16 cellular contexts compared by ENCODE assay signal in genomic region chr10:24571870-24572450, GRCh38.
DNase-seq lines count a peak whose midpoint lies in the region; ATAC-seq, FAIRE-seq and TF ChIP-seq lines count a peak whose summit lies in the region.
"Had no signal": no experiment of that assay in that cellular context is flagged by ENCODE, and none has a peak within 500 bp of the region (broad histone marks: within the 10 kb centered on the region; RNA-seq: fewer than 3 reads in every experiment).

No MANE protein-coding gene starts in this region.

- no peak overlapping the region for H2BK120ac ChIP-seq in neuronal stem cell (ENCODE audit: low read depth, low read length)

- H3K4ac ChIP-seq in neuronal stem cell (ENCODE audit: low read length) = no peak overlapping the region

- no peak overlapping the region for H3K27ac ChIP-seq in HEK293 (ENCODE audit: extremely low read depth, low read depth, low read length)
- no peak overlapping the region for H3K27ac ChIP-seq in K562 (ENCODE audit: extremely low read depth, low read depth, low read length)
- H3K27ac ChIP-seq in neuronal stem cell (replicated peaks; ENCODE audit: low read length) = no peak overlapping the region
- H3K27ac ChIP-seq: GM23248 had no signal

- H3K4me2 ChIP-seq in K562 (ENCODE audit: insufficient read depth, low read length) = no peak overlapping the region
- H3K4me2 ChIP-seq in neuronal stem cell (ENCODE audit: insufficient read depth, low read length, poor library complexity, severe bottlenecking) = no peak overlapping the region

- H2AFZ ChIP-seq in K562 (ENCODE audit: low read depth, low read length) (peak overlapping the region; percentile 57), neuronal stem cell (ENCODE audit: low read length) (peak overlapping the region; percentile 8)
- H2AFZ ChIP-seq: GM23248 had no signal

- no peak for TF ChIP-seq RAD21 in K562 (CRISPR knock-in tag; conservative IDR thresholded peaks at IDR 0.05 in 1 of 2, IDR thresholded peaks at IDR 0.05 in 1 of 2)

- no peaks in the 10 kb centered on the region for H3K9me3 ChIP-seq in HEK293 (ENCODE audit: control insufficient read depth, insufficient read depth, low read depth, low read length)
- no peaks in the 10 kb centered on the region for H3K9me3 ChIP-seq in K562 (replicated peaks; ENCODE audit: control insufficient read depth, insufficient read depth, low read depth, low read length)
- H3K9me3 ChIP-seq in neuronal stem cell (replicated peaks in 1 of 2; ENCODE audit: control insufficient read depth in 2 of 2, insufficient read depth in 1 of 2, low read depth in 1 of 2, low read length in 2 of 2) = peaks cover 0 to 5% of the 10 kb centered on the region in 2 donors
- H3K9me3 ChIP-seq: HAP-1 had no signal

- H3K36me3 ChIP-seq in HEK293 (ENCODE audit: control insufficient read depth in 2 of 2, insufficient read depth in 1 of 2, low read length in 2 of 2) (no peaks in the 10 kb centered on the region), K562 (ENCODE audit: control insufficient read depth, insufficient read depth, low read length) (no peaks in the 10 kb centered on the region), neuronal stem cell (replicated peaks in 1 of 2; ENCODE audit: control insufficient read depth in 2 of 2, insufficient read depth in 2 of 2, low read length in 2 of 2) (no peaks in the 10 kb centered on the region)
- H3K36me3 ChIP-seq: HAP-1 had no signal

- H4K91ac ChIP-seq in neuronal stem cell (ENCODE audit: low read depth, low read length, poor library complexity) = no peak overlapping the region

- ATAC-seq in K562 (no peak), GM18870 (IDR thresholded peaks at IDR 0.05; ENCODE audit: unreplicated experiment) (no peak)
- ATAC-seq: CD8-positive, alpha-beta T cell; HepG2 had no signal

- TF ChIP-seq EP300 in K562 (IDR thresholded peaks at IDR 0.05; ENCODE audit: low read length) = no peak

- no peak overlapping the region for H3K18ac ChIP-seq in neuronal stem cell (ENCODE audit: low read length)

- no peak overlapping the region for H2BK15ac ChIP-seq in neuronal stem cell (ENCODE audit: low read length)

- H3K9me1 ChIP-seq in K562 (ENCODE audit: control insufficient read depth, insufficient read depth, low read length) = no peaks in the 10 kb centered on the region

- CTCF ChIA-PET in HEK293 (lab: Yijun Ruan, JAX) (interaction anchor here (1.4 to 1.7 kb wide), 2 partner anchors 15 to 45 kb away, joined by 3 to 5 read pairs; no protein-coding TSS in a partner anchor), K562 (lab: Yijun Ruan, JAX; ENCODE audit: low intra/inter-chr PET ratio) (no interaction called here)

- H4K8ac ChIP-seq in neuronal stem cell (ENCODE audit: low read depth, low read length) = no peak overlapping the region

- no peaks in the 10 kb centered on the region for H4K20me1 ChIP-seq in K562 (replicated peaks; ENCODE audit: control insufficient read depth, insufficient read depth, low read length)

- H3K4me3 ChIP-seq in HEK293 (ENCODE audit: low read depth, low read length) (no peak overlapping the region), K562 (no peak overlapping the region), neuronal stem cell (ENCODE audit: low read length in 2 of 2) (no peak overlapping the region)
- H3K4me3 ChIP-seq: GM23248, HAP-1 had no signal

- POLR2A ChIA-PET in HEK293 (lab: Yijun Ruan, JAX) (interaction anchor here (0.5 kb wide), 1 partner anchor 484 kb away, joined by 9 read pairs; no protein-coding TSS in a partner anchor), K562 (lab: Yijun Ruan, JAX) (interaction anchor here (1.0 to 1.2 kb wide), 3 partner anchors 16 to 556 kb away, joined by 3 to 4 read pairs (median 4); no protein-coding TSS in a partner anchor)

- TF ChIP-seq CTCF in HEK293 (tag by site-specific recombination; IDR thresholded peaks at IDR 0.05) = no peak
- no peak for TF ChIP-seq CTCF in K562 (IDR thresholded peaks at IDR 0.05 in 2 of 3, conservative IDR thresholded peaks at IDR 0.05 in 1 of 3; ENCODE audit: insufficient read depth in 2 of 3, low read depth in 1 of 3, low read length in 3 of 3)

- no peak overlapping the region for H2BK12ac ChIP-seq in neuronal stem cell (ENCODE audit: low read length)

- H2BK5ac ChIP-seq in neuronal stem cell (ENCODE audit: low read length) = no peak overlapping the region

- H3K4me1 ChIP-seq in HEK293 (ENCODE audit: control insufficient read depth, insufficient read depth, low read length) = no peaks in the 10 kb centered on the region; the same call in 1 of the 2 replicates
- peaks cover 39 to 54% of the 10 kb centered on the region in 2 experiments for H3K4me1 ChIP-seq in K562 (replicated peaks in 1 of 2; ENCODE audit: control insufficient read depth in 2 of 2, insufficient read depth in 2 of 2, low read length in 2 of 2)
- peaks cover 0 to 2% of the 10 kb centered on the region in 2 donors for H3K4me1 ChIP-seq in neuronal stem cell (ENCODE audit: control insufficient read depth in 2 of 2, insufficient read depth in 1 of 2, low read depth in 1 of 2, low read length in 2 of 2)

- peak overlapping the region in 1 of 2 experiments; percentile 62; a peak in 1 of 4 replicates for H3K9ac ChIP-seq in K562 (ENCODE audit: insufficient read depth in 1 of 2, low read depth in 2 of 2, low read length in 2 of 2)
- H3K9ac ChIP-seq in neuronal stem cell (ENCODE audit: low read depth, low read length, poor library complexity) = no peak overlapping the region
- H3K9ac ChIP-seq: GM23248 had no signal

- no peaks in the 10 kb centered on the region for H3K79me1 ChIP-seq in neuronal stem cell (ENCODE audit: low read depth, low read length)

- no peaks in the 10 kb centered on the region; the same call in 2 of the 3 replicates for H3K79me2 ChIP-seq in K562 (ENCODE audit: control insufficient read depth, insufficient read depth, low read length)

- intact Hi-C loops in K562 (cut with micrococcal nuclease) = no loop called here

- no peaks in the 10 kb centered on the region for H3K27me3 ChIP-seq in K562 (ENCODE audit: control insufficient read depth in 2 of 2, insufficient read depth in 2 of 2, low read length in 2 of 2)
- peaks cover 0 to 4% (median 0%) of the 10 kb centered on the region in 3 experiments for H3K27me3 ChIP-seq in neuronal stem cell (ENCODE audit: control insufficient read depth in 3 of 3, insufficient read depth in 3 of 3, low read depth in 1 of 3, low read length in 3 of 3)

- in situ Hi-C loops in G401 (cut with HindIII; ENCODE audit: low sequenced_read_pairs) = no loop called here
- in situ Hi-C loops in K562 (cut with MboI) = no loop called here

- 76% methylated on average over 7 of the region's 7 CpGs for WGBS in K562 (ENCODE audit: insufficient coverage, low coverage, missing lambda C conversion rate)
- no CpG with 5 or more reads among the region's 7 CpGs for WGBS in neuronal stem cell (ENCODE audit: extremely low coverage in 2 of 2, insufficient read length in 2 of 2, insufficient replicate concordance in 1 of 2), 2 donors

- no peak overlapping the region for H3K14ac ChIP-seq in neuronal stem cell (ENCODE audit: low read length)

- no peak for FAIRE-seq in K562 (lab: Jason Lieb, UNC)
- FAIRE-seq: D721Med, HepG2, HTR-8/SVneo had no signal

- BruUV-seq in K562 (replicated peaks; lab: Mats Ljungman, UMichigan) = no TSS peak

- TF ChIP-seq POLR2A in K562 (conservative IDR thresholded peaks at IDR 0.05) = no peak

- peak overlapping the region; percentile 72 for H2AK5ac ChIP-seq in neuronal stem cell (ENCODE audit: low read depth, low read length)

- H3K23ac ChIP-seq in neuronal stem cell (ENCODE audit: low read depth, low read length, poor library complexity) = no peak overlapping the region

- peak; percentile 50 for DNase-seq in G401 (ENCODE audit: low spot score)
- no peak for DNase-seq in K562 (ENCODE audit: extremely low read depth in 1 of 4, low spot score in 3 of 4)
- DNase-seq in neuronal stem cell (ENCODE audit: low spot score) = no peak
- no peak for DNase-seq in effector CD4-positive, alpha-beta T cell
- DNase-seq: CD8-positive, alpha-beta T cell; COR-L47; DND-41; GF-D8; GM23248; HFFc6 had no signal

TF ChIP-seq in HEK293, 187 proteins besides CTCF, POLR2A, EP300 and RAD21:
- TF ChIP-seq BCL11B (tag by site-specific recombination; IDR thresholded peaks at IDR 0.05; ENCODE audit: low read depth) (no peak), ZNF707 (tag by site-specific recombination; IDR thresholded peaks at IDR 0.05) (peak; percentile 71; the same call in 1 of the 2 replicates)

TF ChIP-seq in K562, 482 proteins besides CTCF, POLR2A, EP300 and RAD21:
- TF ChIP-seq ZNF707 (CRISPR knock-in tag; conservative IDR thresholded peaks at IDR 0.05) (peak; percentile 44; the same call in 1 of the 2 replicates), RCOR1 (IDR thresholded peaks at IDR 0.05; ENCODE audit: borderline replicate concordance in 1 of 2, low read depth in 2 of 2, low read length in 2 of 2) (no peak), SPI1 (IDR thresholded peaks at IDR 0.05; ENCODE audit: borderline replicate concordance, low read depth, low read length) (peak; percentile 37; the same call in 1 of the 2 replicates)
TF ChIP-seq in K562: peak in this region for 2.
